Comparison of ENCODE assay signal across 12 cellular contexts in genomic region chr1:174413632-174414031, GRCh38. TPM values are rescaled to one million over a fixed set of nuclear protein-coding genes. Genes with fewer than 3 reads are reported as not detected.
DNase-seq lines count a peak whose midpoint lies in the region; ATAC-seq and TF ChIP-seq lines count a peak whose summit lies in the region.
"Had no signal": no experiment of that assay in that cellular context is flagged by ENCODE, and none has a peak within 500 bp of the region (broad histone marks: within the 10 kb centered on the region; RNA-seq: fewer than 3 reads in every experiment).

No MANE protein-coding gene starts in this region.

- H3K27ac ChIP-seq in foreskin keratinocyte, result no peak overlapping the region
- no peak overlapping the region for H3K27ac ChIP-seq in body of pancreas
- H3K27ac ChIP-seq: upper lobe of right lung had no signal

- no peaks in the 10 kb centered on the region for H3K36me3 ChIP-seq in body of pancreas (replicated peaks in 1 of 2; ENCODE audit: insufficient read depth in 1 of 2, low read depth in 2 of 2)
- H3K36me3 ChIP-seq: upper lobe of right lung had no signal

- no peaks in the 10 kb centered on the region for H3K27me3 ChIP-seq in foreskin keratinocyte
- no peaks in the 10 kb centered on the region for H3K27me3 ChIP-seq in body of pancreas
- H3K27me3 ChIP-seq: upper lobe of right lung had no signal

- peak; percentile 11 for DNase-seq in AG20443 (ENCODE audit: low spot score)
- DNase-seq in GM20000 (ENCODE audit: low spot score), result no peak
- DNase-seq in SK-MEL-5 (ENCODE audit: low read depth, low spot score), result peak; percentile 96
- no peak for DNase-seq in foreskin keratinocyte
- DNase-seq in superior temporal gyrus (ENCODE audit: extremely low spot score), result no peak
- no peak for DNase-seq in foreskin fibroblast
- DNase-seq in body of pancreas, result no peak
- DNase-seq: dermis blood vessel endothelial cell, NCI-H510A treated with DMSO at 0.1 percent for 48 hours, upper lobe of right lung had no signal

- H3K4me1 ChIP-seq in foreskin keratinocyte (no peaks in the 10 kb centered on the region), body of pancreas (no peaks in the 10 kb centered on the region)
- H3K4me1 ChIP-seq: upper lobe of right lung had no signal

- ATAC-seq in foreskin keratinocyte (no peak), GM21367 (IDR thresholded peaks at IDR 0.05; ENCODE audit: unreplicated experiment) (no peak), body of pancreas (no peak)
- ATAC-seq: upper lobe of right lung had no signal

- in situ Hi-C loops in SK-MEL-5 (cut with HindIII; ENCODE audit: low pct_unique_long_range_greater_than_20kb, low sequenced_read_pairs), result no loop called here

- TF ChIP-seq POLR2A in body of pancreas (IDR thresholded peaks at IDR 0.05), result no peak

- H3K4me3 ChIP-seq in foreskin fibroblast (ENCODE audit: low read depth in 1 of 2, low read length in 2 of 2) (no peak overlapping the region), body of pancreas (no peak overlapping the region)
- H3K4me3 ChIP-seq: upper lobe of right lung had no signal

- WGBS in body of pancreas, 2 donors, result 75 to 76% methylated on average over 4 of the region's 4 CpGs

- H3K9me3 ChIP-seq in body of pancreas, result no peaks in the 10 kb centered on the region
- H3K9me3 ChIP-seq: upper lobe of right lung had no signal

- TF ChIP-seq CTCF in GM20000 (IDR thresholded peaks at IDR 0.05; ENCODE audit: extremely low read depth, missing control alignments) (peak; percentile 17), foreskin keratinocyte (conservative IDR thresholded peaks at IDR 0.05) (peak; percentile 39), foreskin fibroblast (IDR thresholded peaks at IDR 0.05; ENCODE audit: low read depth, low read length) (no peak), body of pancreas (IDR thresholded peaks at IDR 0.05) (no peak)

- intact Hi-C loops in body of pancreas (cut with DNase I), result no loop called here

RNA-seq across cellular contexts. Expression of gene GPR52, which starts 34.1 kb away (rescaled TPM):
- 0.19 TPM in 1 of 2 replicates, not detected in the other for total RNA-seq in SK-MEL-5 (2014; rRNA removed; shearing (Covaris generic))
- polyA plus RNA-seq in SK-MEL-5 (2015; cell fraction: cytosol; rRNA removed), result 0.25 TPM in 1 of 2 replicates, not detected in the other
- 0.93 TPM in 1 of 2 replicates, not detected in the other for polyA plus RNA-seq in SK-MEL-5 (2015; cell fraction: nucleus; rRNA removed)
- total RNA-seq in foreskin keratinocyte (0.18 and 0.37 TPM in 2 replicates), body of pancreas (1 to 10 TPM; 3.3 to 3.9 TPM)
- polyA plus RNA-seq in foreskin keratinocyte, result not detected in 2 replicates
- polyA plus RNA-seq: IgD-negative memory B cell had no signal

Comparison
In these comparisons a context has a peak if more than half of its experiments do, and no peak if none do; other contexts are left out.
1. DNase-seq: peak in AG20443 (single experiment) and SK-MEL-5 (single experiment); none in GM20000 (single experiment), foreskin keratinocyte (0 of 2), superior temporal gyrus (single experiment), foreskin fibroblast (0 of 2) and body of pancreas (0 of 4).
2. CTCF ChIP-seq: peak in GM20000 (single experiment) and foreskin keratinocyte (single experiment); none in foreskin fibroblast (single experiment) and body of pancreas (0 of 7).